In the genomic region with DNA sequence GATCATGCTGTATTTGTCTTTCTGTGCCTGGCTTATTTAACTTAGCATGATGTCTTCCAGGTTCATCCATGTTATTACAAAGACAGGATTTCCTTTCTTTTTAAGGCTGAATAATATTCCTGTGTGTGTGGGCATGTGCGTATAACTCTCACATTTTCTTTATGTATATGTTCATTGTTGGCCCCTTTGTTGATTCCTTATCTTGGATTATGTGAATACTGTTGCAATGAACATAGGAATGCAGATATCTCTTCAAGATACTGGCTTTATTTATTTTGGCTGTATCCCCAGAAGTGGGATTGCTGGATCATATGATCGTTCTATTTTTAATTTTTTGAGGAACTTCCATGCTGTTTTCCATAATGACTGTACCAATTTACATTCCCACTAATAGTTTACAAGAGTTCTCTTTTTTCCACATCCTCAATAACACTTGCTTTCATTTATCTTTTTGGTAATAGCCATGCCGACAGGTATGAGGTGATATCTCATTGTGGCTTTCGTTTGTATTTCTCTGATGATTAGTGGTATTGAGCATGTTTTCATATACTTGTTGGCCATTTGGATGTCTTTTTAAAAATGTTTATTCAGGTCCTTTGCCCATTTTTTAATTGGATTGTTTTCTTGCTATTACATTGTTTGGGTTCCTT, we compare ENCODE assay signal across 12 cellular contexts.
DNase-seq lines count a peak whose midpoint lies in the region; ATAC-seq and TF ChIP-seq lines count a peak whose summit lies in the region.
"Had no signal": no experiment of that assay in that cellular context is flagged by ENCODE, and none has a peak within 500 bp of the region (broad histone marks: within the 10 kb centered on the region; RNA-seq: fewer than 3 reads in every experiment).

No MANE protein-coding gene starts in this region.

- H3K27ac Mint-ChIP-seq in nephron progenitor cell = no peak overlapping the region
- H3K27ac Mint-ChIP-seq: activated CD4-positive, alpha-beta T cell treated with anti-CD3 and anti-CD28 coated beads, Interleukin-2, amount 10 ng/mL, durations not matched to agents 7 days and 5 days had no signal

- in situ Hi-C loops in ACHN (cut with HindIII; ENCODE audit: low pct_ligation_motif_present, low pct_unique_long_range_greater_than_20kb, low sequenced_read_pairs) = no loop called here

- peaks cover 16% of the 10 kb centered on the region for H3K36me3 Mint-ChIP-seq in nephron progenitor cell (ENCODE audit: low read depth)

- no peaks in the 10 kb centered on the region for H3K9me3 Mint-ChIP-seq in nephron progenitor cell
- H3K9me3 Mint-ChIP-seq: activated CD4-positive, alpha-beta T cell treated with anti-CD3 and anti-CD28 coated beads, Interleukin-2, amount 10 ng/mL, durations not matched to agents 7 days and 5 days; naive thymus-derived CD8-positive, alpha-beta T cell had no signal

- peaks cover 3% of the 10 kb centered on the region for H3K27me3 Mint-ChIP-seq in nephron progenitor cell (ENCODE audit: low read depth, poor library complexity)
- H3K27me3 Mint-ChIP-seq: activated CD4-positive, alpha-beta T cell treated with anti-CD3 and anti-CD28 coated beads, Interleukin-2, amount 10 ng/mL, durations not matched to agents 7 days and 5 days; naive thymus-derived CD8-positive, alpha-beta T cell had no signal

- DNase-seq in GM04503 (ENCODE audit: low read depth) (peak; percentile 34), foreskin melanocyte (peak; percentile 60), retinal pigment epithelial cell (ENCODE audit: low read depth) (peak; percentile 86), nephron progenitor cell (no peak), ACHN (no peak)
- no peak for DNase-seq in activated effector memory CD4-positive, alpha-beta T cell treated with Interleukin-2 at 50 U/mL for 16 hours
- DNase-seq: activated CD4-positive, alpha-beta T cell treated with anti-CD3 and anti-CD28 coated beads, Interleukin-2, amount 10 ng/mL, durations not matched to agents 7 days and 5 days; effector memory CD4-positive, alpha-beta T cell; KG1; naive thymus-derived CD8-positive, alpha-beta T cell had no signal

- no peaks in the 10 kb centered on the region for H3K4me1 Mint-ChIP-seq in nephron progenitor cell

- no peak overlapping the region for H3K4me3 Mint-ChIP-seq in nephron progenitor cell
- H3K4me3 Mint-ChIP-seq: activated CD4-positive, alpha-beta T cell treated with anti-CD3 and anti-CD28 coated beads, Interleukin-2, amount 10 ng/mL, durations not matched to agents 7 days and 5 days; naive thymus-derived CD8-positive, alpha-beta T cell had no signal

- H3K4me3 ChIP-seq in retinal pigment epithelial cell (ENCODE audit: low read length) = no peak overlapping the region

- no peak for TF ChIP-seq CTCF in retinal pigment epithelial cell (conservative IDR thresholded peaks at IDR 0.05; ENCODE audit: low read depth, low read length)
- no peak for TF ChIP-seq CTCF in nephron progenitor cell (IDR thresholded peaks at IDR 0.05)

- peak; percentile 80 for ATAC-seq in SK-N-SH treated with all-trans-retinoic acid at 6 μM for 48 hours
- no peak for ATAC-seq in HG03469 (IDR thresholded peaks at IDR 0.05; ENCODE audit: unreplicated experiment)
- ATAC-seq: naive thymus-derived CD8-positive, alpha-beta T cell had no signal

TF ChIP-seq in SK-N-SH treated with all-trans-retinoic acid at 6 μM for 48 hours, 23 proteins besides CTCF, POLR2A, EP300 and RAD21:
- TF ChIP-seq, protein P1, sequence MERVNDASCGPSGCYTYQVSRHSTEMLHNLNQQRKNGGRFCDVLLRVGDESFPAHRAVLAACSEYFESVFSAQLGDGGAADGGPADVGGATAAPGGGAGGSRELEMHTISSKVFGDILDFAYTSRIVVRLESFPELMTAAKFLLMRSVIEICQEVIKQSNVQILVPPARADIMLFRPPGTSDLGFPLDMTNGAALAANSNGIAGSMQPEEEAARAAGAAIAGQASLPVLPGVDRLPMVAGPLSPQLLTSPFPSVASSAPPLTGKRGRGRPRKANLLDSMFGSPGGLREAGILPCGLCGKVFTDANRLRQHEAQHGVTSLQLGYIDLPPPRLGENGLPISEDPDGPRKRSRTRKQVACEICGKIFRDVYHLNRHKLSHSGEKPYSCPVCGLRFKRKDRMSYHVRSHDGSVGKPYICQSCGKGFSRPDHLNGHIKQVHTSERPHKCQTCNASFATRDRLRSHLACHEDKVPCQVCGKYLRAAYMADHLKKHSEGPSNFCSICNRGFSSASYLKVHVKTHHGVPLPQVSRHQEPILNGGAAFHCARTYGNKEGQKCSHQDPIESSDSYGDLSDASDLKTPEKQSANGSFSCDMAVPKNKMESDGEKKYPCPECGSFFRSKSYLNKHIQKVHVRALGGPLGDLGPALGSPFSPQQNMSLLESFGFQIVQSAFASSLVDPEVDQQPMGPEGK (CRISPR knock-in tag; IDR thresholded peaks at IDR 0.05; ENCODE audit: borderline replicate concordance) = 0 out of 2 replicates have a peak, but pooled peaks have one; percentile 43
- TF ChIP-seq ESRRG (CRISPR knock-in tag; IDR thresholded peaks at IDR 0.05) = no peak
- TF ChIP-seq CSDC2 (CRISPR knock-in tag; IDR thresholded peaks at IDR 0.05) = no peak
- no peak; the same call in 1 of the 2 replicates for TF ChIP-seq ZFP3 (CRISPR knock-in tag; IDR thresholded peaks at IDR 0.05)
- no peak for TF ChIP-seq ZC3H10 (CRISPR knock-in tag; IDR thresholded peaks at IDR 0.05)
- 0 out of 2 replicates have a peak, but pooled peaks have one; percentile 58 for TF ChIP-seq POU6F1 (CRISPR knock-in tag; IDR thresholded peaks at IDR 0.05; ENCODE audit: borderline replicate concordance, low read depth)
- no peak for TF ChIP-seq ZFP30 (CRISPR knock-in tag; IDR thresholded peaks at IDR 0.05)
- TF ChIP-seq CSRNP3 (CRISPR knock-in tag; IDR thresholded peaks at IDR 0.05) = no peak
- no peak for TF ChIP-seq ZNF70 (CRISPR knock-in tag; IDR thresholded peaks at IDR 0.05)
- TF ChIP-seq GLIS3 (CRISPR knock-in tag; IDR thresholded peaks at IDR 0.05) = no peak
- TF ChIP-seq ISL1 (CRISPR knock-in tag; IDR thresholded peaks at IDR 0.05) = peak; percentile 73
- no peak for TF ChIP-seq ARNTL (CRISPR knock-in tag; IDR thresholded peaks at IDR 0.05; ENCODE audit: borderline replicate concordance, low read depth)
- TF ChIP-seq OSR1 (CRISPR knock-in tag; IDR thresholded peaks at IDR 0.05) = no peak

Comparison
In these comparisons a context has a peak if more than half of its experiments do, and no peak if none do; other contexts are left out.
1. DNase-seq: peak in GM04503 (single experiment), foreskin melanocyte (single experiment) and retinal pigment epithelial cell (single experiment); none in activated effector memory CD4-positive, alpha-beta T cell treated with Interleukin-2 at 50 U/mL for 16 hours (single experiment), nephron progenitor cell (single experiment) and ACHN (single experiment).